In the genomic region with DNA sequence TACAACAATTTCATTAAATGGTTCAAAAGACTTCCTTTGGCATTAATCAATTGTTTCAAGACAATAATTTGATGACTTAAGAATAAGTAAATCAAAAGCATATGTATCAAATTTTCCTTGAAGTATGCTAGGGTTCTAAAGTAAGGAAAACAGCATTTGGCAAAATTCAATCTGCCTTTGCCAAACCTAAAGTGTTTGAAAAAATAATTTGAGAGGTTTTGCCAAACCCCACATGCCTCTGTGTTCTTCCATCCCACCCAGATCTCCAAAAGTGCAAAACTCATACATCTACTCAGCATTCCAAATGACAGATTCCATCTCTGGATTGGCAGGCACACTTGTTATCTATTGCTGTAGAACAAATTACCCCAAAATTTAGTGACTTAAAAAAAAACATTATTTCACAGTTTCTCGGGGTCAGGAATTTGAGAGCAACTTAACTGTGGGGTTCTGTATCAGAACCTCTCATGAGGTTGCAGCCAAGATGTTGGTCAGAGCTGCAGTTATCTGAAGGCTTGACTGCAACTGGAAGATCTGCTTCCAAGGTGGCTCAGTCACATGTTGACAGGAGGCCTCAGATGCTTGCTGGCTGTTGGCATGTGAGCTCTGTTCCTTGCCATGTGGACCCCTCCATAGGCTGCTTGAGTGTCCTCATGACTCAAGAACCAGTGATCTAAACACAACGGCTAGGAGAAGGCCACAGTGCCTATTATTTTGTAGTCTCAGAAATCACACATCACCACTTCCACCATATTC, we compare ENCODE assay signal across 1 cellular context.
A peak's percentile ranks its signal among the peaks of the same experiment; 100 is the strongest.
TF ChIP-seq lines count a peak whose summit lies in the region.

No MANE protein-coding gene starts in this region.

TF ChIP-seq in HepG2, 621 proteins besides CTCF, POLR2A, EP300 and RAD21 (continued from another document):
- TF ChIP-seq ISL2 (CRISPR knock-in tag; IDR thresholded peaks at IDR 0.05) (no peak), MNT (IDR thresholded peaks at IDR 0.05) (peak; percentile 77), POLR2G (IDR thresholded peaks at IDR 0.05; ENCODE audit: low read depth, low read length) (no peak), ZNF501 (CRISPR knock-in tag; IDR thresholded peaks at IDR 0.05) (no peak), HNRNPK (IDR thresholded peaks at IDR 0.05; ENCODE audit: low read depth, low read length, poor library complexity, severe bottlenecking) (no peak)
- TF ChIP-seq, protein P1, sequence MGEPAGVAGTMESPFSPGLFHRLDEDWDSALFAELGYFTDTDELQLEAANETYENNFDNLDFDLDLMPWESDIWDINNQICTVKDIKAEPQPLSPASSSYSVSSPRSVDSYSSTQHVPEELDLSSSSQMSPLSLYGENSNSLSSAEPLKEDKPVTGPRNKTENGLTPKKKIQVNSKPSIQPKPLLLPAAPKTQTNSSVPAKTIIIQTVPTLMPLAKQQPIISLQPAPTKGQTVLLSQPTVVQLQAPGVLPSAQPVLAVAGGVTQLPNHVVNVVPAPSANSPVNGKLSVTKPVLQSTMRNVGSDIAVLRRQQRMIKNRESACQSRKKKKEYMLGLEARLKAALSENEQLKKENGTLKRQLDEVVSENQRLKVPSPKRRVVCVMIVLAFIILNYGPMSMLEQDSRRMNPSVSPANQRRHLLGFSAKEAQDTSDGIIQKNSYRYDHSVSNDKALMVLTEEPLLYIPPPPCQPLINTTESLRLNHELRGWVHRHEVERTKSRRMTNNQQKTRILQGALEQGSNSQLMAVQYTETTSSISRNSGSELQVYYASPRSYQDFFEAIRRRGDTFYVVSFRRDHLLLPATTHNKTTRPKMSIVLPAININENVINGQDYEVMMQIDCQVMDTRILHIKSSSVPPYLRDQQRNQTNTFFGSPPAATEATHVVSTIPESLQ (CRISPR knock-in tag; conservative IDR thresholded peaks at IDR 0.05): no peak
- TF ChIP-seq, protein P2, sequence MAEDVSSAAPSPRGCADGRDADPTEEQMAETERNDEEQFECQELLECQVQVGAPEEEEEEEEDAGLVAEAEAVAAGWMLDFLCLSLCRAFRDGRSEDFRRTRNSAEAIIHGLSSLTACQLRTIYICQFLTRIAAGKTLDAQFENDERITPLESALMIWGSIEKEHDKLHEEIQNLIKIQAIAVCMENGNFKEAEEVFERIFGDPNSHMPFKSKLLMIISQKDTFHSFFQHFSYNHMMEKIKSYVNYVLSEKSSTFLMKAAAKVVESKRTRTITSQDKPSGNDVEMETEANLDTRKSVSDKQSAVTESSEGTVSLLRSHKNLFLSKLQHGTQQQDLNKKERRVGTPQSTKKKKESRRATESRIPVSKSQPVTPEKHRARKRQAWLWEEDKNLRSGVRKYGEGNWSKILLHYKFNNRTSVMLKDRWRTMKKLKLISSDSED (CRISPR knock-in tag; IDR thresholded peaks at IDR 0.05): no peak
TF ChIP-seq in HepG2: peak in this region for 1.
